2 cellular contexts compared by ENCODE assay signal in genomic region chr5:157693816-157694215, GRCh38. TPM values are rescaled to one million over a fixed set of nuclear protein-coding genes. Genes with fewer than 3 reads are reported as not detected.
"Had no signal": no experiment of that assay in that cellular context is flagged by ENCODE, and none has a peak within 500 bp of the region (broad histone marks: within the 10 kb centered on the region; RNA-seq: fewer than 3 reads in every experiment).

No MANE protein-coding gene starts in this region.

RNA-seq across cellular contexts. Expression of gene C5orf52, which starts 22.5 kb away (rescaled TPM):
- total RNA-seq: G401, GM12878 had no signal

RNA-seq across cellular contexts. Expression of gene SOX30, which starts 41.6 kb away (rescaled TPM):
- total RNA-seq: G401 had no signal
